Comparison of ENCODE assay signal across 16 cellular contexts in genomic region chr3:12833226-12834161, GRCh38. TPM values are rescaled to one million over a fixed set of nuclear protein-coding genes. Genes with fewer than 3 reads are reported as not detected.
DNase-seq lines count a peak whose midpoint lies in the region; ATAC-seq and TF ChIP-seq lines count a peak whose summit lies in the region.
"Had no signal": no experiment of that assay in that cellular context is flagged by ENCODE, and none has a peak within 500 bp of the region (broad histone marks: within the 10 kb centered on the region; RNA-seq: fewer than 3 reads in every experiment).

No MANE protein-coding gene starts in this region.

- peaks cover 38 to 96% of the 10 kb centered on the region in 2 experiments for H3K36me3 ChIP-seq in HEK293 (ENCODE audit: control insufficient read depth in 2 of 2, insufficient read depth in 1 of 2, low read length in 2 of 2)
- H3K36me3 ChIP-seq in left lung = peaks cover 4 to 77% of the 10 kb centered on the region in 2 donors

- peak; percentile 8 for DNase-seq in DMS53 (lab: John Stamatoyannopoulos, UW)
- DNase-seq in DMS53 treated with DMSO at 0.1 percent for 48 hours (lab: John Stamatoyannopoulos, UW; ENCODE audit: unreplicated experiment) = no peak
- no peak for DNase-seq in activated T-helper 1 cell treated with anti-CD3 and anti-CD28 coated beads, Interleukin-12 subunit alpha, Interleukin-12 subunit beta, Interleukin-2, Interleukin-4 antibody, amounts not matched to agents 30 ng/mL and 10 ng/mL and 1 ng/mL, durations not matched to agents 14 hours and 24 hours and 36 hours (ENCODE audit: low spot score)
- DNase-seq in left lung = no peak
- DNase-seq in DMS114 treated with DMSO at 0.1 percent for 48 hours (lab: John Stamatoyannopoulos, UW; ENCODE audit: unreplicated experiment) = no peak
- DNase-seq: activated gamma-delta T cell, dermis blood vessel endothelial cell, GDM1, GM23248, Kasumi-1, NCI-H446, SIG-M5, WERI-Rb-1 had no signal

- POLR2A ChIA-PET in HEK293 (lab: Yijun Ruan, JAX) = interaction anchor here (0.7 to 2.0 kb wide), 6 partner anchors 8 to 126 kb away, joined by 3 to 22 read pairs (median 3); partner anchors contain the start of genes CAND2 and RPL32

- peak overlapping the region; percentile 12 for H3K27ac Mint-ChIP-seq in activated T-helper 1 cell treated with anti-CD3 and anti-CD28 coated beads, Interleukin-12 subunit alpha, Interleukin-12 subunit beta, Interleukin-2, Interleukin-4 antibody, amounts not matched to agents 30 ng/mL and 10 ng/mL and 1 ng/mL, durations not matched to agents 14 hours and 24 hours and 36 hours

- peaks cover 30% of the 10 kb centered on the region for H3K4me1 Mint-ChIP-seq in activated T-helper 1 cell treated with anti-CD3 and anti-CD28 coated beads, Interleukin-12 subunit alpha, Interleukin-12 subunit beta, Interleukin-2, Interleukin-4 antibody, amounts not matched to agents 30 ng/mL and 10 ng/mL and 1 ng/mL, durations not matched to agents 14 hours and 24 hours and 36 hours (ENCODE audit: low read depth)

- intact Hi-C loops in activated T-helper 1 cell treated with anti-CD3 and anti-CD28 coated beads, Interleukin-12 subunit alpha, Interleukin-12 subunit beta, Interleukin-2, Interleukin-4 antibody, amounts not matched to agents 30 ng/mL and 10 ng/mL and 1 ng/mL, durations not matched to agents 14 hours and 24 hours and 36 hours (cut with micrococcal nuclease) = no loop called here
- intact Hi-C loops in left lung (cut with DNase I) = no loop called here

- H3K27me3 Mint-ChIP-seq in activated T-helper 1 cell treated with anti-CD3 and anti-CD28 coated beads, Interleukin-12 subunit alpha, Interleukin-12 subunit beta, Interleukin-2, Interleukin-4 antibody, amounts not matched to agents 30 ng/mL and 10 ng/mL and 1 ng/mL, durations not matched to agents 14 hours and 24 hours and 36 hours (ENCODE audit: insufficient read depth) = no peaks in the 10 kb centered on the region

- peaks cover 67% of the 10 kb centered on the region for H3K36me3 Mint-ChIP-seq in activated T-helper 1 cell treated with anti-CD3 and anti-CD28 coated beads, Interleukin-12 subunit alpha, Interleukin-12 subunit beta, Interleukin-2, Interleukin-4 antibody, amounts not matched to agents 30 ng/mL and 10 ng/mL and 1 ng/mL, durations not matched to agents 14 hours and 24 hours and 36 hours (ENCODE audit: low read depth)

- H3K27ac ChIP-seq in HEK293 (ENCODE audit: extremely low read depth, low read depth, low read length) = no peak overlapping the region
- no peak overlapping the region for H3K27ac ChIP-seq in left lung
- H3K27ac ChIP-seq: GM23248, WERI-Rb-1 had no signal

- no peak for TF ChIP-seq POLR2A in GM18505 (IDR thresholded peaks at IDR 0.05; ENCODE audit: borderline replicate concordance, extremely low read depth, insufficient read depth, insufficient read length)

- H3K4me3 ChIP-seq in HEK293 (ENCODE audit: low read depth, low read length) (no peak overlapping the region), left lung (no peak overlapping the region)
- H3K4me3 ChIP-seq: GM23248 had no signal

- CTCF ChIA-PET in HEK293 (lab: Yijun Ruan, JAX) = interaction anchor here (0.6 to 1.5 kb wide), 4 partner anchors 8 to 129 kb away, joined by 3 to 10 read pairs (median 4); partner anchors contain the start of gene RPL32

- H3K4me1 ChIP-seq in HEK293 (ENCODE audit: control insufficient read depth, insufficient read depth, low read length) = no peaks in the 10 kb centered on the region
- H3K4me1 ChIP-seq in left lung = peaks cover 9 to 13% of the 10 kb centered on the region in 2 donors

- ATAC-seq in left lung (peak; percentile 60), HG03045 (IDR thresholded peaks at IDR 0.05; ENCODE audit: unreplicated experiment) (no peak), GM18505 (IDR thresholded peaks at IDR 0.05; ENCODE audit: unreplicated experiment) (no peak)

- no peaks in the 10 kb centered on the region for H3K9me3 ChIP-seq in HEK293 (ENCODE audit: control insufficient read depth, insufficient read depth, low read depth, low read length)
- no peaks in the 10 kb centered on the region for H3K9me3 ChIP-seq in left lung

- H3K9me3 Mint-ChIP-seq in activated T-helper 1 cell treated with anti-CD3 and anti-CD28 coated beads, Interleukin-12 subunit alpha, Interleukin-12 subunit beta, Interleukin-2, Interleukin-4 antibody, amounts not matched to agents 30 ng/mL and 10 ng/mL and 1 ng/mL, durations not matched to agents 14 hours and 24 hours and 36 hours = no peaks in the 10 kb centered on the region

- H3K27me3 ChIP-seq in left lung = no peaks in the 10 kb centered on the region

- no peak for TF ChIP-seq CTCF in HEK293 (tag by site-specific recombination; IDR thresholded peaks at IDR 0.05)
- TF ChIP-seq CTCF in left lung (IDR thresholded peaks at IDR 0.05) = no peak

- no peak overlapping the region for H3K4me3 Mint-ChIP-seq in activated T-helper 1 cell treated with anti-CD3 and anti-CD28 coated beads, Interleukin-12 subunit alpha, Interleukin-12 subunit beta, Interleukin-2, Interleukin-4 antibody, amounts not matched to agents 30 ng/mL and 10 ng/mL and 1 ng/mL, durations not matched to agents 14 hours and 24 hours and 36 hours

TF ChIP-seq in HEK293, 187 proteins besides CTCF, POLR2A, EP300 and RAD21:
- TF ChIP-seq ZBTB17 (tag by site-specific recombination; IDR thresholded peaks at IDR 0.05) (peak; percentile 64), ZNF48 (tag by site-specific recombination; IDR thresholded peaks at IDR 0.05) (no peak), ZNF623 (tag by site-specific recombination; IDR thresholded peaks at IDR 0.05) (peak; percentile 25; the same call in 1 of the 2 replicates), ZNF600 (tag by site-specific recombination; IDR thresholded peaks at IDR 0.05) (0 out of 2 replicates have a peak, but pooled peaks have one; percentile 15), ZIC2 (tag by site-specific recombination; IDR thresholded peaks at IDR 0.05) (no peak), ZBTB20 (tag by site-specific recombination; IDR thresholded peaks at IDR 0.05) (peak; percentile 43), GLIS1 (tag by site-specific recombination; IDR thresholded peaks at IDR 0.05) (peak; percentile 7; the same call in 1 of the 2 replicates), REPIN1 (tag by site-specific recombination; IDR thresholded peaks at IDR 0.05; ENCODE audit: low read depth) (no peak)

RNA-seq across cellular contexts. Expression of gene RPL32, which starts 7.9 kb away (rescaled TPM):
- total RNA-seq in activated T-helper 1 cell treated with anti-CD3 and anti-CD28 coated beads, Interleukin-12 subunit alpha, Interleukin-12 subunit beta, Interleukin-2, Interleukin-4 antibody, amounts not matched to agents 30 ng/mL and 10 ng/mL and 1 ng/mL, durations not matched to agents 14 hours and 24 hours and 36 hours = 1,952 and 1,970 TPM in 2 replicates
- total RNA-seq in left lung = 1,000 to 10,000 TPM; 1,223 to 1,263 TPM

RNA-seq across cellular contexts. Expression of gene CAND2, which starts 37.0 kb away (rescaled TPM):
- total RNA-seq in activated T-helper 1 cell treated with anti-CD3 and anti-CD28 coated beads, Interleukin-12 subunit alpha, Interleukin-12 subunit beta, Interleukin-2, Interleukin-4 antibody, amounts not matched to agents 30 ng/mL and 10 ng/mL and 1 ng/mL, durations not matched to agents 14 hours and 24 hours and 36 hours = 0.29 TPM in 2 replicates
- 1 to 10 TPM; 3.7 to 7.8 TPM for total RNA-seq in left lung
